8 cellular contexts compared by ENCODE assay signal in the genomic region with DNA sequence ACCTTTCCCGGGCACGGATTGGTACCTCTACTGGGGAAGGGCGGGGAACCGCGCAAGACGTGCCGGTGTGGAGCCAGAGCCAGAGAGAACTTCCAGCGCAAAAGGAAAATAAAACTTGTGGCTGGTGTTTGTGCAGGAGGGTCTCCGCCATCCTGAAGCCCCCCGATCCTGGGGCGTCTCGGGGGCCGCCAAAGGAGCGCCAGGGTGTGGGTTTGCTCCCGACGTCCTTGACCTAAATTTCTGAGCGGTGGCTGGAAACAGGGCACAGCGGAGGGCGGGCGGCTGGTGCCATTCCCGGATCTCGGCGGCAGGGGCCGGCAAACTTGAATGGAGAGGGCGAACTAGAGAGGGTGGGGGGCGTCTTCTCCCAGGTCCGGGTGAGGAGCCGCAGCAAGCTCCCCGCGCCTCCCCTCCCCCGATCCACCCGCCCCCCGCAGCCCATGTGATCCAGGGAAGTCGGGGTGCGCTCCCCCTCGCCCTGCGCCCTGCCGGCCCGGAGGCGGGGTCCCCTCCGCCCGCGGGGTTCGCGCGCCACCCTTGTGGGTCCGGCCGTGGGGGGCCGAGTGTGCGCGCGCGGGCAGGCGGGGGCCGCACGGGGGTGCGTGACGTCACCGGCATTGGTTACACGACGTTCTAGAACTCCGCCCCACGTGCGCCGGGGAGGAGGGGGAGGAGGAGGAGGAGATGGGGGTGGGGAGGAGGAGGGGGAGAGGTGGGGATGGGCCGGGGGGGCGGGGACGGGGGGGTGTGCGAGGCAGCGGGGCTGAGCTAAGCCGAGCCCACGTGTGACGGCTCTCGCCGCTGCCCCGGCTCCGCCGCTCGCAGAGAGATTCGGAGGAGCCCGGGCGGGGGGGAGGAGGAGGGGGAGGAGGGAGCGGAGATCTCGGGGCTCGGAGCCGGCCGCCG. TPM values are rescaled to one million over a fixed set of nuclear protein-coding genes. Genes with fewer than 3 reads are reported as not detected.
DNase-seq lines count a peak whose midpoint lies in the region; ATAC-seq and TF ChIP-seq lines count a peak whose summit lies in the region.

TSS of gene MSI2 (plus strand) at position 748 of the 906 bp plus-strand sequence. CDS start 220 bp downstream, outside the sequence.

- ATAC-seq in GM19023 (IDR thresholded peaks at IDR 0.05; ENCODE audit: unreplicated experiment), result peak; percentile 71
- ATAC-seq in HG03196 (IDR thresholded peaks at IDR 0.05; ENCODE audit: unreplicated experiment), result peak; percentile 63
- peak; percentile 85 for ATAC-seq in left lung

- intact Hi-C loops in left lung (cut with DNase I), result no loop called here

- peak within 1 kb of the TSS; percentile 99 for H2AFZ ChIP-seq in ACC112 (ENCODE audit: low read length, unreplicated experiment)

- H3K36me3 ChIP-seq in ACC112 (ENCODE audit: insufficient read depth, low read length), result no peaks in the 10 kb centered on the region
- no peaks in the 10 kb centered on the region for H3K36me3 ChIP-seq in left lung

- H3K4me1 ChIP-seq in ACC112 (ENCODE audit: control insufficient read depth, insufficient read depth, low read length, unreplicated experiment), result peaks cover 5% of the 10 kb centered on the region
- peaks cover 8 to 34% of the 10 kb centered on the region in 2 donors for H3K4me1 ChIP-seq in left lung

- no peak for TF ChIP-seq CTCF in left lung (IDR thresholded peaks at IDR 0.05)

- DNase-seq in NCI-H526 (lab: John Stamatoyannopoulos, UW) (peak; percentile 51 to 92), dedifferentiated amniotic fluid mesenchymal stem cell (ENCODE audit: extremely low spot score) (peak; percentile 68), left lung (peak; percentile 94 to 95)
- peak; percentile 92 to 93 for DNase-seq in activated CD4-positive, alpha-beta T cell treated with anti-CD3 and anti-CD28 coated beads, Interleukin-2, amount 50 U/mL, for 4 hours
- peak; percentile 89 for DNase-seq in stimulated activated CD4-positive, alpha-beta T cell treated with anti-CD3 and anti-CD28 coated beads, Interleukin-2, amount 100 ng/mL, for 24 hours

- H3K4me3 ChIP-seq in ACC112 (ENCODE audit: low read depth, low read length) (peak within 1 kb of the TSS; percentile 89), left lung (peak within 1 kb of the TSS; percentile 71 to 80)

- H3K27me3 ChIP-seq in ACC112 (ENCODE audit: insufficient read depth, low read length), result no peaks in the 10 kb centered on the region
- peaks cover 0 to 9% of the 10 kb centered on the region in 2 donors for H3K27me3 ChIP-seq in left lung

- H3K79me2 ChIP-seq in ACC112 (ENCODE audit: control insufficient read depth, insufficient read depth, low read length, unreplicated experiment), result no peaks in the 10 kb centered on the region

- no peaks in the 10 kb centered on the region for H3K9me3 ChIP-seq in left lung

- H3K27ac ChIP-seq in ACC112 (ENCODE audit: low read depth, low read length) (peak within 1 kb of the TSS; percentile 33; the same call in 1 of the 2 replicates), left lung (peak within 1 kb of the TSS; percentile 74 to 79)

RNA-seq across cellular contexts. Expression of gene MSI2, which starts in this region (rescaled TPM):
- 10 to 100 TPM; 35.0 to 45.1 TPM for total RNA-seq in left lung

Comparison
In these comparisons a context has a peak if more than half of its experiments do, and no peak if none do; other contexts are left out.
1. Peak in every context shown above with its lines: DNase-seq, ATAC-seq, H3K4me3 ChIP-seq and H3K27ac ChIP-seq.